1 cellular context compared by ENCODE assay signal in genomic region chr1:33255347-33256311, GRCh38.
TF ChIP-seq lines count a peak whose summit lies in the region.

No MANE protein-coding gene starts in this region.

TF ChIP-seq in HepG2, 621 proteins besides CTCF, POLR2A, EP300 and RAD21 (continued from another document and continues in another):
- no peak for TF ChIP-seq BATF2 (CRISPR knock-in tag; IDR thresholded peaks at IDR 0.05)
- TF ChIP-seq KMT2A (CRISPR knock-in tag; IDR thresholded peaks at IDR 0.05) = no peak
- no peak for TF ChIP-seq ZBTB26 (CRISPR knock-in tag; IDR thresholded peaks at IDR 0.05; ENCODE audit: borderline replicate concordance)
- TF ChIP-seq ZNF17 (CRISPR knock-in tag; IDR thresholded peaks at IDR 0.05) = no peak
- TF ChIP-seq SP2 (CRISPR knock-in tag; IDR thresholded peaks at IDR 0.05) = no peak
- no peak for TF ChIP-seq SIN3B (IDR thresholded peaks at IDR 0.05; ENCODE audit: low read length)
- no peak for TF ChIP-seq MLLT10 (CRISPR knock-in tag; IDR thresholded peaks at IDR 0.05)
- peak; percentile 39 for TF ChIP-seq ASH2L (IDR thresholded peaks at IDR 0.05; ENCODE audit: insufficient read length, low read depth, low read length)
- TF ChIP-seq KLF6 (CRISPR knock-in tag; IDR thresholded peaks at IDR 0.05) = no peak
- TF ChIP-seq ZBTB49 (CRISPR knock-in tag; IDR thresholded peaks at IDR 0.05; ENCODE audit: borderline replicate concordance) = no peak
- TF ChIP-seq ZBTB25 (CRISPR knock-in tag; IDR thresholded peaks at IDR 0.05) = peak; percentile 18; the same call in 1 of the 2 replicates
- TF ChIP-seq ZNF101 (CRISPR knock-in tag; IDR thresholded peaks at IDR 0.05; ENCODE audit: borderline replicate concordance, low read depth) = no peak
- TF ChIP-seq ZNF773 (CRISPR knock-in tag; IDR thresholded peaks at IDR 0.05; ENCODE audit: borderline replicate concordance) = no peak; the same call in 1 of the 2 replicates
- no peak for TF ChIP-seq LRRFIP1 (CRISPR knock-in tag; conservative IDR thresholded peaks at IDR 0.05)
- TF ChIP-seq ZNF770 (CRISPR knock-in tag; IDR thresholded peaks at IDR 0.05) = peak; percentile 93
- no peak for TF ChIP-seq ZNF572 (CRISPR knock-in tag; IDR thresholded peaks at IDR 0.05)
- no peak for TF ChIP-seq ZNF710 (CRISPR knock-in tag; IDR thresholded peaks at IDR 0.05; ENCODE audit: borderline replicate concordance)
- peak; percentile 26; the same call in 1 of the 2 replicates for TF ChIP-seq NFKB2 (CRISPR knock-in tag; IDR thresholded peaks at IDR 0.05; ENCODE audit: borderline replicate concordance)
- no peak for TF ChIP-seq ATF2 (CRISPR knock-in tag; IDR thresholded peaks at IDR 0.05)
- TF ChIP-seq GRHL1 (CRISPR knock-in tag; conservative IDR thresholded peaks at IDR 0.05) = no peak
- no peak for TF ChIP-seq ZNF549 (CRISPR knock-in tag; IDR thresholded peaks at IDR 0.05)
- TF ChIP-seq MXD4 (CRISPR knock-in tag; IDR thresholded peaks at IDR 0.05) = no peak
- no peak for TF ChIP-seq MTA1 (CRISPR knock-in tag; IDR thresholded peaks at IDR 0.05; ENCODE audit: borderline replicate concordance)
- TF ChIP-seq ZBTB40 (IDR thresholded peaks at IDR 0.05) = no peak
- no peak for TF ChIP-seq ZBTB40 (CRISPR knock-in tag; IDR thresholded peaks at IDR 0.05)
- TF ChIP-seq ZKSCAN1 (IDR thresholded peaks at IDR 0.05; ENCODE audit: low read length) = no peak
- no peak for TF ChIP-seq ELF1 (CRISPR knock-in tag; IDR thresholded peaks at IDR 0.05)
- TF ChIP-seq ATF7-NPFF (CRISPR knock-in tag; IDR thresholded peaks at IDR 0.05; ENCODE audit: low read depth) = 0 out of 2 replicates have a peak, but pooled peaks have one; percentile 34
- no peak for TF ChIP-seq ZBTB20 (CRISPR knock-in tag; IDR thresholded peaks at IDR 0.05; ENCODE audit: borderline replicate concordance, low read depth)
